In the genomic region with DNA sequence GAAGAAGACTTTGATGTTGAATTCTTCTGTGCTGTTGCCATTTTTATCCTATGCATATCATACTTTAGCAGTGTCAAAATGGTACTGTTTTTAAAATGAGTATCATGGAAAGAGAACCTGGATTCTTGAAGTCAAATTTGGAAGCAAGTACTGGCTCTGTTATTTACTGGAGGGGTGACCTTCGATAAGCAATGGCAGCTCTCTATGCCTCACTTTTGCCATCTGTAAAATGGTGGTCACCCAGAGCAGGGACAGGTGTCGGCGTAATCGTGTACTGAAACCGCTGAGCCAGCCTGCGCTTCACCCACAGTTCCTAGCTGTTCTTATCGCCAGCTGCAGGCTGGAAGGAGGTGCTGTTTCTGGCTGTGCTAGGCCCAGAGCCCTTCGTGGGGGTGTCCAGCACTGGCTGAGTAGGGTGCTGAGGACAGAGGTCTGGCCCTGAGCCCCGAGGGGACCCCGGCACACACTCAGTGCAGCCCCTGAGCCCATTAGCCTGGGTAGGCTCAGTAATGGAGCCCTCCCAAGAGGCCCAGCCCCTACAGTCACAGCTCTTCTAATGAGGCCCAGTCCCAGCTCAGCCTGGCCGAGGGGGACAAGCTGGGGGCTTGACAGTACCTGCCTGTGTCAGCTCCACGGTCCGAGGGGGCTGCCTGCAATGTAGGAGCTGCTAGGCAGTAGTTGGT, we compare ENCODE assay signal across 21 cellular contexts.
DNase-seq lines count a peak whose midpoint lies in the region; ATAC-seq, FAIRE-seq and TF ChIP-seq lines count a peak whose summit lies in the region.
"Had no signal": no experiment of that assay in that cellular context is flagged by ENCODE, and none has a peak within 500 bp of the region (broad histone marks: within the 10 kb centered on the region; RNA-seq: fewer than 3 reads in every experiment).

No MANE protein-coding gene starts in this region.

- peaks cover 21% of the 10 kb centered on the region for H3K4me1 Mint-ChIP-seq in neural progenitor cell
- H3K4me1 Mint-ChIP-seq: CD4-positive, alpha-beta memory T cell had no signal

- H3K27ac Mint-ChIP-seq in neural progenitor cell = peak overlapping the region; percentile 78
- H3K27ac Mint-ChIP-seq: CD4-positive, alpha-beta memory T cell had no signal

- no peaks in the 10 kb centered on the region for H3K27me3 Mint-ChIP-seq in neural progenitor cell (ENCODE audit: insufficient read depth, low read depth)

- TF ChIP-seq CTCF in IMR-90 (conservative IDR thresholded peaks at IDR 0.05; ENCODE audit: low read depth, low read length) (no peak), H1 (IDR thresholded peaks at IDR 0.05; ENCODE audit: control extremely low read depth in 1 of 3, insufficient read depth in 1 of 3, low read depth in 1 of 3, low read length in 3 of 3) (no peak), neural progenitor cell (IDR thresholded peaks at IDR 0.05) (no peak)

- ATAC-seq in IMR-90 (ENCODE audit: low read depth) = no peak
- ATAC-seq in HG02840 (IDR thresholded peaks at IDR 0.05; ENCODE audit: low FRiP score, unreplicated experiment) = no peak
- no peak for ATAC-seq in HG02678 (IDR thresholded peaks at IDR 0.05; ENCODE audit: unreplicated experiment)

- H3K4me2 ChIP-seq in IMR-90 (ENCODE audit: low read depth, low read length) = no peak overlapping the region
- H3K4me2 ChIP-seq in H1 (ENCODE audit: insufficient read depth in 1 of 2, low read depth in 2 of 2, low read length in 2 of 2) = no peak overlapping the region
- no peak overlapping the region for H3K4me2 ChIP-seq in neural progenitor cell
- H3K4me2 ChIP-seq: A549, GM23338 had no signal

- no peaks in the 10 kb centered on the region for H3K4me1 ChIP-seq in IMR-90 (ENCODE audit: control insufficient read depth, insufficient read depth, low read length)
- no peaks in the 10 kb centered on the region; a peak in 4 of 7 replicates for H3K4me1 ChIP-seq in H1 (replicated peaks in 1 of 4; ENCODE audit: control insufficient read depth in 3 of 4, insufficient read depth in 4 of 4, low read length in 3 of 4)
- no peaks in the 10 kb centered on the region for H3K4me1 ChIP-seq in neural progenitor cell
- H3K4me1 ChIP-seq: A549 had no signal

- no peak overlapping the region for H3K23ac ChIP-seq in IMR-90 (ENCODE audit: low read depth, low read length)
- H3K23ac ChIP-seq in H1 (ENCODE audit: insufficient read length) = no peak overlapping the region

- no peak overlapping the region for H2BK120ac ChIP-seq in IMR-90 (ENCODE audit: low read depth, low read length)
- H2BK120ac ChIP-seq in H1 (replicated peaks; ENCODE audit: low read depth, low read length) = no peak overlapping the region

- H2BK20ac ChIP-seq in IMR-90 (ENCODE audit: low read depth, low read length) = no peak overlapping the region
- no peak overlapping the region for H2BK20ac ChIP-seq in H1 (ENCODE audit: low read length)

- intact Hi-C loops in IMR-90 (cut with micrococcal nuclease) = no loop called here

- H3K4ac ChIP-seq in IMR-90 (ENCODE audit: low read depth, low read length) (no peak overlapping the region), H1 (replicated peaks; ENCODE audit: insufficient read length, low read depth, low read length) (no peak overlapping the region)

- BruUV-seq in IMR-90 (replicated peaks; lab: Mats Ljungman, UMichigan) = no TSS peak

- H4K91ac ChIP-seq in IMR-90 (ENCODE audit: insufficient read depth, low read depth, low read length) (no peak overlapping the region), H1 (replicated peaks; ENCODE audit: insufficient read length, low read length) (no peak overlapping the region)

- H3K14ac ChIP-seq in IMR-90 (replicated peaks; ENCODE audit: low read depth, low read length) (no peak overlapping the region), H1 (ENCODE audit: insufficient read length) (no peak overlapping the region)

- no peak for TF ChIP-seq POLR2A in IMR-90 (IDR thresholded peaks at IDR 0.05; ENCODE audit: low read depth, low read length)
- no peak for TF ChIP-seq POLR2A in H1 (IDR thresholded peaks at IDR 0.05; ENCODE audit: control extremely low read depth in 1 of 2, low read depth in 2 of 2, low read length in 2 of 2)

- no peak for TF ChIP-seq RAD21 in IMR-90 (IDR thresholded peaks at IDR 0.05; ENCODE audit: low read length)
- TF ChIP-seq RAD21 in H1 (IDR thresholded peaks at IDR 0.05 in 1 of 2, conservative IDR thresholded peaks at IDR 0.05 in 1 of 2; ENCODE audit: low read depth in 2 of 2, low read length in 2 of 2) = no peak

- DNase-seq in IMR-90 = no peak
- DNase-seq in RPMI8226 = peak; percentile 86
- no peak for DNase-seq in H1 (ENCODE audit: low read depth in 1 of 2, low spot score in 2 of 2)
- no peak for DNase-seq in neural progenitor cell (ENCODE audit: low spot score)
- no peak for DNase-seq in NCI-H2196 treated with DMSO at 0.1 percent for 48 hours (lab: John Stamatoyannopoulos, UW; ENCODE audit: unreplicated experiment)
- DNase-seq in medulla oblongata (ENCODE audit: extremely low spot score) = no peak
- DNase-seq: BE2C; CD4-positive, alpha-beta memory T cell; DMS153; DMS79 treated with DMSO at 0.1 percent for 48 hours; EL had no signal

- H2BK12ac ChIP-seq in H1 (ENCODE audit: low read depth, low read length) = no peak overlapping the region

- H2AK5ac ChIP-seq in IMR-90 (ENCODE audit: low read depth, low read length) (no peak overlapping the region), H1 (ENCODE audit: low read depth, low read length) (no peak overlapping the region)

- H3K4me3 Mint-ChIP-seq in neural progenitor cell = no peak overlapping the region
- H3K4me3 Mint-ChIP-seq: CD4-positive, alpha-beta memory T cell; GM23338 had no signal

- no peaks in the 10 kb centered on the region for H3K79me1 ChIP-seq in IMR-90 (ENCODE audit: low read depth in 1 of 2, low read length in 2 of 2)
- H3K79me1 ChIP-seq in H1 (ENCODE audit: low read depth, low read length) = no peaks in the 10 kb centered on the region

- H3K9me3 ChIP-seq in IMR-90 (ENCODE audit: control insufficient read depth, insufficient read depth, low read length) (no peaks in the 10 kb centered on the region), H1 (ENCODE audit: insufficient read depth in 2 of 2, low read depth in 1 of 2, low read length in 1 of 2) (no peaks in the 10 kb centered on the region), neural progenitor cell (ENCODE audit: low read depth) (no peaks in the 10 kb centered on the region)
- H3K9me3 ChIP-seq: BE2C, HAP-1 had no signal

- H4K5ac ChIP-seq in IMR-90 (ENCODE audit: low read depth, low read length) (no peak overlapping the region), H1 (ENCODE audit: insufficient read length, low read depth, low read length) (no peak overlapping the region)

- no peak overlapping the region for H2BK15ac ChIP-seq in IMR-90 (ENCODE audit: low read depth, low read length)
- 0 out of 2 replicates have a peak overlapping the region, but pooled peaks have one; percentile 29 for H2BK15ac ChIP-seq in H1 (ENCODE audit: low read length)

- CTCF ChIA-PET in IMR-90 (lab: Yijun Ruan, JAX) = no interaction called here
- CTCF ChIA-PET in H1 (lab: Charles Lee; ENCODE audit: partially characterized antibody) = interaction anchor here (1.2 to 1.6 kb wide), 4 partner anchors 41 to 119 kb away, joined by 3 to 7 read pairs (median 4); no protein-coding TSS in a partner anchor

- in situ Hi-C loops in IMR-90 (cut with MboI; ENCODE audit: low sequenced_read_pairs) = no loop called here

- H4K8ac ChIP-seq in IMR-90 (ENCODE audit: low read depth in 2 of 2, low read length in 2 of 2) (no peak overlapping the region), H1 (ENCODE audit: extremely low read depth, insufficient read depth, low read length) (peak overlapping the region; percentile 38; the same call in 1 of the 2 replicates)

- H2AFZ ChIP-seq in IMR-90 (replicated peaks; ENCODE audit: low read length, poor library complexity) (peak overlapping the region; percentile 51), H1 (ENCODE audit: low read length) (no peak overlapping the region), neural progenitor cell (replicated peaks) (no peak overlapping the region)
- H2AFZ ChIP-seq: GM23338 had no signal

- no peaks in the 10 kb centered on the region for H3K79me2 ChIP-seq in H1 (ENCODE audit: control insufficient read depth in 1 of 2, insufficient read depth in 2 of 2, low read length in 2 of 2)
- H3K79me2 ChIP-seq in neural progenitor cell (ENCODE audit: low read depth) = no peaks in the 10 kb centered on the region

- H3K36me3 ChIP-seq in IMR-90 (ENCODE audit: control insufficient read depth, insufficient read depth, low read length) (no peaks in the 10 kb centered on the region), H1 (ENCODE audit: control insufficient read depth in 2 of 4, insufficient read depth in 4 of 4, low read length in 3 of 4) (no peaks in the 10 kb centered on the region), neural progenitor cell (no peaks in the 10 kb centered on the region)
- H3K36me3 ChIP-seq: BE2C, HAP-1 had no signal

- no peaks in the 10 kb centered on the region for H3F3A ChIP-seq in neural progenitor cell (ENCODE audit: low read depth)

- no peak overlapping the region for H2AK9ac ChIP-seq in IMR-90 (replicated peaks; ENCODE audit: low read depth, low read length, poor library complexity)

- peaks cover 17% of the 10 kb centered on the region for H3K27me3 ChIP-seq in IMR-90 (ENCODE audit: control insufficient read depth, insufficient read depth, low read length)
- no peaks in the 10 kb centered on the region; a peak in 1 of 7 replicates for H3K27me3 ChIP-seq in H1 (replicated peaks in 1 of 4; ENCODE audit: control insufficient read depth in 3 of 4, extremely low read depth in 1 of 4, insufficient read depth in 3 of 4, low read length in 3 of 4)
- H3K27me3 ChIP-seq in neural progenitor cell = no peaks in the 10 kb centered on the region
- H3K27me3 ChIP-seq: BE2C had no signal

- no peaks in the 10 kb centered on the region for H3K9me3 Mint-ChIP-seq in neural progenitor cell
- H3K9me3 Mint-ChIP-seq: GM23338 had no signal

- H3K4me3 ChIP-seq in IMR-90 (ENCODE audit: insufficient read depth, low read depth, low read length) (no peak overlapping the region), H1 (ENCODE audit: extremely low read depth in 1 of 4, insufficient read depth in 2 of 4, low read depth in 3 of 4, low read length in 4 of 4) (no peak overlapping the region), neural progenitor cell (no peak overlapping the region)
- H3K4me3 ChIP-seq: A549, GM23338, HAP-1 had no signal

- dilution Hi-C loops in IMR-90 (cut with HindIII; ENCODE audit: low sequenced_read_pairs, unreplicated experiment) = no loop called here

- H3K23me2 ChIP-seq in H1 (ENCODE audit: low read depth, low read length) = no peaks in the 10 kb centered on the region

- 49% methylated on average over 5 of the region's 13 CpGs; no CpG with 5 or more reads in 1 of the 2 experiments for WGBS in IMR-90 (ENCODE audit: extremely low coverage in 2 of 2, insufficient read length in 1 of 2), 2 experiments
- WGBS in H1 (ENCODE audit: extremely low coverage in 1 of 2, insufficient coverage in 1 of 2, insufficient read length in 1 of 2, insufficient replicate concordance in 2 of 2, low coverage in 1 of 2, low lambda C conversion rate in 2 of 2, missing lambda C conversion rate in 1 of 2), 2 experiments = 89% methylated on average over 13 of the region's 13 CpGs; no CpG with 5 or more reads in 1 of the 2 experiments

- no peak for FAIRE-seq in H1 (lab: Jason Lieb, UNC)
- FAIRE-seq: A549, D721Med, G401.6, GM12891 had no signal

- H2BK5ac ChIP-seq in IMR-90 (ENCODE audit: low read depth, low read length, poor library complexity, severe bottlenecking) (no peak overlapping the region), H1 (ENCODE audit: low read depth, low read length) (no peak overlapping the region)

- TF ChIP-seq EP300 in H1 (IDR thresholded peaks at IDR 0.05; ENCODE audit: borderline replicate concordance in 1 of 2, low read depth in 2 of 2, low read length in 2 of 2) = no peak

- H3K27ac ChIP-seq in IMR-90 (ENCODE audit: insufficient read depth, low read length) = no peak overlapping the region
- H3K27ac ChIP-seq in H1 (ENCODE audit: low read depth, low read length) = no peak overlapping the region
- H3K27ac ChIP-seq in neural progenitor cell = no peak overlapping the region
- H3K27ac ChIP-seq: A549, C4-2B had no signal

- H3K9ac ChIP-seq in IMR-90 (ENCODE audit: low read depth, low read length) (no peak overlapping the region), H1 (replicated peaks in 1 of 4; ENCODE audit: extremely low read depth in 1 of 4, low read depth in 3 of 4, low read length in 3 of 4) (no peak overlapping the region), neural progenitor cell (no peak overlapping the region)

- no peaks in the 10 kb centered on the region for H3K36me3 Mint-ChIP-seq in neural progenitor cell
- H3K36me3 Mint-ChIP-seq: CD4-positive, alpha-beta memory T cell; IgD-negative memory B cell had no signal

- no peaks in the 10 kb centered on the region for H3K9me1 ChIP-seq in IMR-90 (ENCODE audit: insufficient read depth, low read length)

- H4K20me1 ChIP-seq in IMR-90 (ENCODE audit: insufficient read depth, low read length) (no peaks in the 10 kb centered on the region), H1 (replicated peaks in 1 of 2; ENCODE audit: control insufficient read depth in 1 of 2, insufficient read depth in 2 of 2, low read length in 2 of 2) (peaks cover 6 to 10% of the 10 kb centered on the region in 2 experiments), neural progenitor cell (ENCODE audit: low read depth) (peaks cover 7% of the 10 kb centered on the region)

- POLR2A ChIA-PET in IMR-90 (lab: Charles Lee; ENCODE audit: unreplicated experiment) = no interaction called here
- POLR2A ChIA-PET in H1 (lab: Charles Lee; ENCODE audit: partially characterized antibody) = interaction anchor here (0.7 kb wide), 1 partner anchor 11 kb away, joined by 3 read pairs; no protein-coding TSS in a partner anchor

- H3K56ac ChIP-seq in IMR-90 (ENCODE audit: extremely low read depth, insufficient read depth, low read length) (no peak overlapping the region), H1 (replicated peaks; ENCODE audit: insufficient read length, low read depth, low read length) (no peak overlapping the region)

- H3K18ac ChIP-seq in IMR-90 (ENCODE audit: low read depth, low read length) (no peak overlapping the region), H1 (ENCODE audit: extremely low read depth, low read length) (no peak overlapping the region)
